Comparison of ENCODE assay signal across 16 cellular contexts in genomic region chr18:36680042-36680441, GRCh38.
DNase-seq lines count a peak whose midpoint lies in the region; ATAC-seq and TF ChIP-seq lines count a peak whose summit lies in the region.
"Had no signal": no experiment of that assay in that cellular context is flagged by ENCODE, and none has a peak within 500 bp of the region (broad histone marks: within the 10 kb centered on the region; RNA-seq: fewer than 3 reads in every experiment).

No MANE protein-coding gene starts in this region.

- no peak overlapping the region for H3K4me3 ChIP-seq in epithelial cell of esophagus (ENCODE audit: low read length)
- H3K4me3 ChIP-seq: BLaER1 treated with 17β-estradiol and CSF1 and Interleukin-3, amounts not matched to agents 10 nM and 100 nM; GM23248; HAP-1 had no signal

- DNase-seq in ELR (ENCODE audit: low read depth) (peak; percentile 23), NCI-H69 (lab: John Stamatoyannopoulos, UW) (peak; percentile 46), epithelial cell of esophagus (ENCODE audit: low read depth) (peak; percentile 34), NCI-H524 treated with DMSO at 0.1 percent for 48 hours (lab: John Stamatoyannopoulos, UW) (no peak)
- DNase-seq in activated CD8-positive, alpha-beta memory T cell treated with anti-CD3 and anti-CD28 coated beads for 24 hours: no peak
- DNase-seq: Calu3; CD8-positive, alpha-beta T cell; DMS 273 treated with DMSO at 0.1 percent for 48 hours; DMS53; DND-41; EL; GM23248 had no signal

- no peak for TF ChIP-seq CTCF in epithelial cell of esophagus (IDR thresholded peaks at IDR 0.05; ENCODE audit: insufficient read depth, low read depth, low read length, missing control alignments)

- ATAC-seq in HG02763 (IDR thresholded peaks at IDR 0.05; ENCODE audit: unreplicated experiment): no peak
- ATAC-seq: CD8-positive, alpha-beta T cell; HepG2 had no signal

Comparison
In these comparisons a context has a peak if more than half of its experiments do, and no peak if none do; other contexts are left out.
1. DNase-seq: peak in ELR (single experiment), NCI-H69 (single experiment) and epithelial cell of esophagus (single experiment); none in activated CD8-positive, alpha-beta memory T cell treated with anti-CD3 and anti-CD28 coated beads for 24 hours (single experiment) and NCI-H524 treated with DMSO at 0.1 percent for 48 hours (single experiment).